ENCODE assay signal across 21 cellular contexts in the genomic region with DNA sequence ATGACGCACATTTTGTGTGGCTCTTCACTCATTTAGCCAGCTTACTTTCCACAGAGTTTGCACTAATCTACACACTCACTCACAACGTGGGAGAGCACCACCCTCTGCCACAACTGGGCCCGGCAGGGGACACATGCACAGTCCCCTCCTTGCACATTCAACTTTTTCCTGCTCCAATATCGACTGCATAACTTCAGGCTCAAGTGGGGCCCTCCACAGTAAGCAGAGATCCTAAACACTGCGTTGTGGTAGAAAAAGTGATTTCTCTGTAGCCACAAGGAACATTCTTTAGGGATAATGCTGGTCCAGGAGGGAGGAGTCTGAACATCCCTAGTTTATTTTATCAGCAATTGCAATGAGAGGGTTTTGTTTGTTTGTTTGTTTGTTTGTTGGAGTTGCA.
"Had no signal": no experiment of that assay in that cellular context is flagged by ENCODE, and none has a peak within 500 bp of the region (broad histone marks: within the 10 kb centered on the region; RNA-seq: fewer than 3 reads in every experiment).

No MANE protein-coding gene starts in this region.

- H3K27ac Mint-ChIP-seq: activated B cell treated with CpG ODN at 0.5 μM for 24 hours; activated CD4-positive, alpha-beta T cell treated with anti-CD3 and anti-CD28 coated beads for 36 hours; activated naive CD4-positive, alpha-beta T cell treated with anti-CD3 and anti-CD28 coated beads, Interleukin-2, amount 50 U/mL, for 72 hours; activated T-cell treated with anti-CD3 and anti-CD28 coated beads, Interleukin-2, amount 50 U/mL, for 24 hours; activated T-helper 17 cell treated with anti-CD3 and anti-CD28 coated beads, Interleukin-2, amount 50 U/mL, for 72 hours; nephron progenitor cell; T-helper 1 cell treated with Interleukin-12 subunit alpha and Interleukin-12 subunit beta and Interleukin-4 antibody, amounts not matched to agents 30 μg/mL and 1 μg/mL, for 36 hours had no signal

- H3K36me3 ChIP-seq: sigmoid colon, thoracic aorta, upper lobe of left lung had no signal

- DNase-seq: activated B cell treated with CpG ODN at 0.5 μM for 24 hours; activated CD4-positive, alpha-beta T cell treated with anti-CD3 and anti-CD28 coated beads for 36 hours; activated CD4-positive, alpha-beta T cell treated with anti-CD3 and anti-CD28 coated beads, Interleukin-2, amount 50 U/mL, for 4 hours; activated CD8-positive, alpha-beta memory T cell treated with anti-CD3 and anti-CD28 coated beads for 24 hours; activated CD8-positive, alpha-beta memory T cell treated with anti-CD3 and anti-CD28 coated beads, Interleukin-2, amount 50 U/mL, for 4 hours; activated T-cell treated with anti-CD3 and anti-CD28 coated beads, Interleukin-2, amount 50 U/mL, for 24 hours; cerebellar nuclear complex; nephron progenitor cell; posterior cingulate gyrus; sigmoid colon; stimulated activated CD4-positive, alpha-beta T cell treated with anti-CD3 and anti-CD28 coated beads, Interleukin-2, amount 100 ng/mL, for 48 hours; stimulated activated CD8-positive, alpha-beta memory T cell treated with anti-CD3 and anti-CD28 coated beads, Interleukin-4, amount 100 ng/mL, for 48 hours; stimulated activated naive CD4-positive, alpha-beta T cell; T1000; upper lobe of left lung had no signal

- H3K4me3 ChIP-seq: upper lobe of left lung had no signal

- H3K36me3 Mint-ChIP-seq: activated naive CD4-positive, alpha-beta T cell treated with anti-CD3 and anti-CD28 coated beads, Interleukin-2, amount 50 U/mL, for 72 hours; mesothelial cell of epicardium had no signal

- H3K9me3 ChIP-seq: sigmoid colon, thoracic aorta, upper lobe of left lung had no signal

- ATAC-seq: activated CD4-positive, alpha-beta T cell treated with anti-CD3 and anti-CD28 coated beads for 36 hours; activated naive CD4-positive, alpha-beta T cell treated with anti-CD3 and anti-CD28 coated beads, Interleukin-2, amount 50 U/mL, for 72 hours; activated T-helper 17 cell treated with anti-CD3 and anti-CD28 coated beads, Interleukin-2, amount 50 U/mL, for 72 hours had no signal

- H3K27ac ChIP-seq: epithelial cell of prostate had no signal

- H3K4me3 Mint-ChIP-seq: activated B cell treated with CpG ODN at 0.5 μM for 24 hours; activated CD4-positive, alpha-beta T cell treated with anti-CD3 and anti-CD28 coated beads for 36 hours; activated T-cell treated with anti-CD3 and anti-CD28 coated beads, Interleukin-2, amount 50 U/mL, for 24 hours; activated T-helper 17 cell treated with anti-CD3 and anti-CD28 coated beads, Interleukin-2, amount 50 U/mL, for 72 hours; mesothelial cell of epicardium; T-helper 1 cell treated with Interleukin-12 subunit alpha and Interleukin-12 subunit beta and Interleukin-4 antibody, amounts not matched to agents 30 μg/mL and 1 μg/mL, for 36 hours had no signal

- H3K27me3 ChIP-seq: sigmoid colon, upper lobe of left lung had no signal

- H3K9me3 Mint-ChIP-seq: activated B cell treated with CpG ODN at 0.5 μM for 24 hours; activated naive CD4-positive, alpha-beta T cell treated with anti-CD3 and anti-CD28 coated beads, Interleukin-2, amount 50 U/mL, for 72 hours; activated T-cell treated with anti-CD3 and anti-CD28 coated beads, Interleukin-2, amount 50 U/mL, for 24 hours; activated T-helper 17 cell treated with anti-CD3 and anti-CD28 coated beads, Interleukin-2, amount 50 U/mL, for 72 hours; mesothelial cell of epicardium; nephron progenitor cell; T-helper 1 cell treated with Interleukin-12 subunit alpha and Interleukin-12 subunit beta and Interleukin-4 antibody, amounts not matched to agents 30 μg/mL and 1 μg/mL, for 36 hours had no signal
